ENCODE assay signal across 8 cellular contexts in genomic region chr14:67820428-67820881, GRCh38. TPM values are rescaled to one million over a fixed set of nuclear protein-coding genes. Genes with fewer than 3 reads are reported as not detected.
A peak's percentile ranks its signal among the peaks of the same experiment; 100 is the strongest.
DNase-seq lines count a peak whose midpoint lies in the region; FAIRE-seq and TF ChIP-seq lines count a peak whose summit lies in the region.

No MANE protein-coding gene starts in this region.

- no peak overlapping the region for H3K14ac ChIP-seq in neuronal stem cell (ENCODE audit: low read length)

- no peaks in the 10 kb centered on the region for H3K9me3 ChIP-seq in neuronal stem cell (replicated peaks in 1 of 2; ENCODE audit: control insufficient read depth in 2 of 2, insufficient read depth in 1 of 2, low read depth in 1 of 2, low read length in 2 of 2)

- no peak overlapping the region for H2BK5ac ChIP-seq in neuronal stem cell (ENCODE audit: low read length)

- H3K27ac Mint-ChIP-seq in endothelial cell (ENCODE audit: unreplicated experiment) = peak overlapping the region; percentile 55

- H3K9me3 Mint-ChIP-seq in endothelial cell (ENCODE audit: unreplicated experiment) = no peaks in the 10 kb centered on the region

- H2BK15ac ChIP-seq in neuronal stem cell (ENCODE audit: low read length) = no peak overlapping the region

- POLR2A ChIA-PET in RWPE1 (lab: Yijun Ruan, JAX; ENCODE audit: low non-redundant PET) = no interaction called here

- H4K91ac ChIP-seq in neuronal stem cell (ENCODE audit: low read depth, low read length, poor library complexity) = no peak overlapping the region

- CTCF ChIA-PET in RWPE1 (lab: Yijun Ruan, JAX) = interaction anchor here (0.8 kb wide), 1 partner anchor 88 kb away, joined by 3 read pairs; no protein-coding TSS in a partner anchor

- no peak overlapping the region for H2AK5ac ChIP-seq in neuronal stem cell (ENCODE audit: low read depth, low read length)

- H2BK12ac ChIP-seq in neuronal stem cell (ENCODE audit: low read length) = no peak overlapping the region

- peaks cover 0 to 15% of the 10 kb centered on the region in 2 donors for H3K36me3 ChIP-seq in neuronal stem cell (replicated peaks in 1 of 2; ENCODE audit: control insufficient read depth in 2 of 2, insufficient read depth in 2 of 2, low read length in 2 of 2)

- peaks cover 8% of the 10 kb centered on the region for H3K27me3 Mint-ChIP-seq in endothelial cell (ENCODE audit: unreplicated experiment)

- WGBS in neuronal stem cell (ENCODE audit: extremely low coverage in 2 of 2, insufficient read length in 2 of 2, insufficient replicate concordance in 1 of 2), 2 donors = 100% methylated on average over 2 of the region's 12 CpGs; no CpG with 5 or more reads in 1 of the 2 donors

- peaks cover 20% of the 10 kb centered on the region for H3K4me1 Mint-ChIP-seq in endothelial cell (ENCODE audit: unreplicated experiment)

- H3K23ac ChIP-seq in neuronal stem cell (ENCODE audit: low read depth, low read length, poor library complexity) = no peak overlapping the region

- no peak overlapping the region for H3K18ac ChIP-seq in neuronal stem cell (ENCODE audit: low read length)

- no peak overlapping the region for H4K8ac ChIP-seq in neuronal stem cell (ENCODE audit: low read depth, low read length)

- no peak overlapping the region for H3K9ac ChIP-seq in neuronal stem cell (ENCODE audit: low read depth, low read length, poor library complexity)

- H3K27ac ChIP-seq in RWPE1 = no peak overlapping the region
- H3K27ac ChIP-seq in neuronal stem cell (replicated peaks; ENCODE audit: low read length) = no peak overlapping the region

- DNase-seq in AG08395 (ENCODE audit: low spot score) (peak; percentile 42), GM12891 (ENCODE audit: insufficient read length, low spot score) (no peak), RWPE1 (ENCODE audit: low spot score) (peak; percentile 31), endothelial cell (ENCODE audit: low spot score) (no peak), neuronal stem cell (ENCODE audit: low spot score) (no peak), A172 (ENCODE audit: low spot score) (no peak), GM19238 (ENCODE audit: insufficient read length, low spot score) (no peak)
- DNase-seq in NK-92 treated with Interleukin-12 subunit alpha and Interleukin-12 subunit beta, amount 100 ng/mL, for 24 hours (lab: John Stamatoyannopoulos, UW) = no peak

- H3K79me1 ChIP-seq in neuronal stem cell (ENCODE audit: low read depth, low read length) = no peaks in the 10 kb centered on the region

- H3K4me3 Mint-ChIP-seq in endothelial cell (ENCODE audit: unreplicated experiment) = peak overlapping the region; percentile 99

- TF ChIP-seq POLR2A in GM12891 (IDR thresholded peaks at IDR 0.05; ENCODE audit: low read depth, low read length) = no peak

- peak overlapping the region; percentile 85 for H2AFZ ChIP-seq in neuronal stem cell (ENCODE audit: low read length)

- peak overlapping the region; percentile 58 for H3K4me2 ChIP-seq in neuronal stem cell (ENCODE audit: insufficient read depth, low read length, poor library complexity, severe bottlenecking)

- H2BK120ac ChIP-seq in neuronal stem cell (ENCODE audit: low read depth, low read length) = no peak overlapping the region

- no peaks in the 10 kb centered on the region for H3K36me3 Mint-ChIP-seq in endothelial cell (ENCODE audit: low read depth, unreplicated experiment)

- H3K4me3 ChIP-seq in neuronal stem cell (ENCODE audit: low read length in 2 of 2) = peak overlapping the region in 1 of 2 donors; percentile 70

- FAIRE-seq in GM12891 (lab: Jason Lieb, UNC) = peak; percentile 93

- no peaks in the 10 kb centered on the region for H3K27me3 ChIP-seq in neuronal stem cell (ENCODE audit: control insufficient read depth in 3 of 3, insufficient read depth in 3 of 3, low read depth in 1 of 3, low read length in 3 of 3)

- H3K4me1 ChIP-seq in neuronal stem cell (ENCODE audit: control insufficient read depth in 2 of 2, insufficient read depth in 1 of 2, low read depth in 1 of 2, low read length in 2 of 2) = peaks cover 7% of the 10 kb centered on the region in 2 donors

- TF ChIP-seq CTCF in RWPE1 (conservative IDR thresholded peaks at IDR 0.05; ENCODE audit: low read depth) (no peak), endothelial cell (IDR thresholded peaks at IDR 0.05; ENCODE audit: unreplicated experiment) (no peak)

- no peak overlapping the region for H3K4ac ChIP-seq in neuronal stem cell (ENCODE audit: low read length)

TF ChIP-seq in GM12891, 5 proteins besides CTCF, POLR2A, EP300 and RAD21:
- no peak for TF ChIP-seq POU2F2 (IDR thresholded peaks at IDR 0.05; ENCODE audit: low read depth, low read length)
- TF ChIP-seq TAF1 (IDR thresholded peaks at IDR 0.05; ENCODE audit: low read depth, low read length) = no peak
- TF ChIP-seq SPI1 (IDR thresholded peaks at IDR 0.05; ENCODE audit: low read depth, low read length) = no peak

RNA-seq across cellular contexts. Expression of gene RAD51B, which starts 0.9 kb away (rescaled TPM):
- polyA plus RNA-seq in GM12891 (2012; ENCODE audit: low read depth, missing spikeins) = 13.5 TPM
- 23.5 TPM for total RNA-seq in endothelial cell (ENCODE audit: unreplicated experiment)
- polyA plus RNA-seq in neuronal stem cell (2013, experiment 1 of 2) = 7.5 TPM
- 7.7 TPM for polyA plus RNA-seq in neuronal stem cell (2013, experiment 2 of 2)
- 17.6 and 38.2 TPM in 2 replicates for total RNA-seq in A172 (2014; rRNA removed; shearing (Covaris generic))

RNA-seq across cellular contexts. Expression of gene ZFYVE26, which starts 4.1 kb away (rescaled TPM):
- polyA plus RNA-seq in GM12891 (2012; ENCODE audit: low read depth, missing spikeins) = 8.2 TPM
- 28.9 TPM for total RNA-seq in endothelial cell (ENCODE audit: unreplicated experiment)
- polyA plus RNA-seq in neuronal stem cell (2013, experiment 1 of 2) = 5.0 TPM
- polyA plus RNA-seq in neuronal stem cell (2013, experiment 2 of 2) = 3.8 TPM
- 6.7 and 8.2 TPM in 2 replicates for total RNA-seq in A172 (2014; rRNA removed; shearing (Covaris generic))

Comparison
In these comparisons a context has a peak if more than half of its experiments do, and no peak if none do; other contexts are left out.
1. DNase-seq: peak in AG08395 (single experiment) and RWPE1 (single experiment); none in GM12891 (single experiment), endothelial cell (single experiment), neuronal stem cell (single experiment), NK-92 treated with Interleukin-12 subunit alpha and Interleukin-12 subunit beta, amount 100 ng/mL, for 24 hours (single experiment), A172 (single experiment) and GM19238 (single experiment).